23 cellular contexts compared by ENCODE assay signal in the genomic region with DNA sequence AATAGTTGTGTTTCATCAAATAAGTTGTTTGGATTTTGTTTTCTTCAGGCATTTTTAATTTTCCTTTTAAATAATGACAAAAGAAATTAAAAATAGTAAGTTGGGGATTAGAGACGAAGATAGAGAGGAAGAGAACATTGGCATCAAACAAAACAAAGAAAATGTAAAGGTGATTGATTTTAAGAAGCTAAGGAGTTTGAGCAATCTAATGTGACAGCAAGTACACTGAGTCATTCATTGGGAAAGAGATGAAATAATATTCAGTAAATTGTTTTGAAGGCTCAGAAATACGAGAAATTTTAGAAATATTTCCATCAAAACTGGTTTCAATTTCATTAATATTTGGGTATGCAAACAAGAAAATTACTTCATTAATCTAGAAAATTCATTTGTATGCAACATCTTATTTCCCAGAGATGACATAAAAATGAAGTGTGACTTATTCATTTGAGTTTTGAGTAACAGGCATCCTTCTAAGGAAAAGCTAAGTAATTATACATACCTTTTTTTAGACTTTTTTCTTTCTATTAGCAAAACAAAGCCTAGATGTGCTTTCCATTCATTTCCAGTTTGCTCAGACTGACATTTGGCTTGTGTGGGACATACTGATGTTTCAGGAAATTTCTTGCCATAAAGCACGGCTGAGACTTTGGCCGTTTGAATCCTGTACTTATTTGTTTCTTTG.
"Had no signal": no experiment of that assay in that cellular context is flagged by ENCODE, and none has a peak within 500 bp of the region (broad histone marks: within the 10 kb centered on the region; RNA-seq: fewer than 3 reads in every experiment).

No MANE protein-coding gene starts in this region.

- H3K27ac ChIP-seq: hepatocyte, left lung, uterus had no signal

- H3K9me3 ChIP-seq: left lung, uterus had no signal

- H3K27me3 ChIP-seq: hepatocyte, left lung, uterus had no signal

- H3K4me3 Mint-ChIP-seq: brain; immature natural killer cell; naive B cell; neural crest cell; stimulated activated naive B cell treated with anti-CD40 and anti-IgM and Interleukin-4, amounts not matched to agents 10 μg/mL and 1 μg/mL and 100 μg/mL, for 72 hours had no signal

- DNase-seq: activated CD4-positive, alpha-beta T cell treated with anti-CD3 and anti-CD28 coated beads, Interleukin-2, amount 50 U/mL, for 4 hours; activated naive CD4-positive, alpha-beta T cell treated with Interleukin-2 at 50 U/mL for 16 hours; aorta; caudate nucleus; effector memory CD4-positive, alpha-beta T cell; glutamatergic neuron; immature natural killer cell; kidney glomerular epithelial cell; left lung; naive B cell; posterior cingulate gyrus; small intestine; stimulated activated CD4-positive, alpha-beta T cell treated with anti-CD3 and anti-CD28 coated beads, Interleukin-2, amount 100 ng/mL, for 24 hours; stimulated activated naive B cell treated with anti-CD40 and anti-IgM and Interleukin-4, amounts not matched to agents 10 μg/mL and 1 μg/mL and 100 μg/mL, for 72 hours; T-helper 2 cell; trophoblast cell; uterus had no signal

- H2AFZ ChIP-seq: hepatocyte had no signal

- H3K9me3 Mint-ChIP-seq: brain; immature natural killer cell; naive B cell; neural crest cell; stimulated activated naive B cell treated with anti-CD40 and anti-IgM and Interleukin-4, amounts not matched to agents 10 μg/mL and 1 μg/mL and 100 μg/mL, for 72 hours had no signal

- H3K4me3 ChIP-seq: hepatocyte, left lung, lung, uterus had no signal

- H3K4me2 ChIP-seq: hepatocyte had no signal

- H3K4me1 ChIP-seq: left lung, uterus had no signal

- H3K27ac Mint-ChIP-seq: brain; immature natural killer cell; stimulated activated naive B cell treated with anti-CD40 and anti-IgM and Interleukin-4, amounts not matched to agents 10 μg/mL and 1 μg/mL and 100 μg/mL, for 72 hours had no signal

- ATAC-seq: esophagus mucosa; left lung; sciatic nerve; stimulated activated naive B cell treated with anti-CD40 and anti-IgM and Interleukin-4, amounts not matched to agents 10 μg/mL and 1 μg/mL and 100 μg/mL, for 72 hours had no signal

- H3K4me1 Mint-ChIP-seq: immature natural killer cell, naive B cell had no signal

- H3K36me3 Mint-ChIP-seq: brain, immature natural killer cell, naive B cell had no signal

- H3K27me3 Mint-ChIP-seq: brain; naive B cell; stimulated activated naive B cell treated with anti-CD40 and anti-IgM and Interleukin-4, amounts not matched to agents 10 μg/mL and 1 μg/mL and 100 μg/mL, for 72 hours had no signal

- H3K36me3 ChIP-seq: left lung, uterus had no signal
